ENCODE assay signal across 16 cellular contexts in genomic region chr9:124000784-124001444, GRCh38. TPM values are rescaled to one million over a fixed set of nuclear protein-coding genes. Genes with fewer than 3 reads are reported as not detected.
DNase-seq lines count a peak whose midpoint lies in the region; ATAC-seq, FAIRE-seq and TF ChIP-seq lines count a peak whose summit lies in the region.
"Had no signal": no experiment of that assay in that cellular context is flagged by ENCODE, and none has a peak within 500 bp of the region (broad histone marks: within the 10 kb centered on the region; RNA-seq: fewer than 3 reads in every experiment).

No MANE protein-coding gene starts in this region.

- CTCF ChIA-PET in A549 (lab: Yijun Ruan, JAX) = interaction anchor here (0.9 to 1.0 kb wide), 2 partner anchors 10 to 40 kb away, joined by 3 to 4 read pairs; partner anchors contain the start of gene LHX2
- CTCF ChIA-PET in CD8-positive, alpha-beta T cell (lab: Charles Lee) = interaction anchor here (0.6 to 0.8 kb wide), 2 partner anchors 10 to 406 kb away, joined by 3 read pairs; no protein-coding TSS in a partner anchor
- CTCF ChIA-PET in activated CD8-positive, alpha-beta T cell treated with anti-CD3 and anti-CD28 coated beads, Interleukin-2, amount 10 ng/mL, durations not matched to agents 7 days and 5 days (lab: Charles Lee) = no interaction called here

- ATAC-seq in A549 (peak in 1 of 2 experiments; percentile 7; a peak in 1 of 6 replicates), Right ventricle myocardium inferior (no peak)
- ATAC-seq in CD8-positive, alpha-beta T cell = no peak
- ATAC-seq in activated CD8-positive, alpha-beta T cell treated with anti-CD3 and anti-CD28 coated beads, Interleukin-2, amount 10 ng/mL, durations not matched to agents 7 days and 5 days = no peak

- TF ChIP-seq RAD21 in A549 (conservative IDR thresholded peaks at IDR 0.05 in 1 of 2, IDR thresholded peaks at IDR 0.05 in 1 of 2) = no peak

- in situ Hi-C loops in GM13976 (cut with MboI; ENCODE audit: low sequenced_read_pairs, unreplicated experiment) = loop anchor here (25.0 kb wide), 1 partner anchor 464 kb away; no protein-coding TSS in a partner anchor

- TF ChIP-seq CTCF in A549 (IDR thresholded peaks at IDR 0.05) = no peak
- TF ChIP-seq CTCF in CD8-positive, alpha-beta T cell (IDR thresholded peaks at IDR 0.05) = no peak
- no peak for TF ChIP-seq CTCF in GM13976 (IDR thresholded peaks at IDR 0.05; ENCODE audit: borderline replicate concordance, control extremely low read depth, extremely low read depth, insufficient read depth, missing control alignments)

- no peak for FAIRE-seq in A549 (lab: Jason Lieb, UNC)

- H3K4me3 Mint-ChIP-seq in CD8-positive, alpha-beta T cell = peak overlapping the region; percentile 73
- peak overlapping the region; percentile 29 for H3K4me3 Mint-ChIP-seq in activated CD8-positive, alpha-beta T cell treated with anti-CD3 and anti-CD28 coated beads, Interleukin-2, amount 10 ng/mL, durations not matched to agents 7 days and 5 days

- H3K27ac Mint-ChIP-seq in CD8-positive, alpha-beta T cell = no peak overlapping the region
- H3K27ac Mint-ChIP-seq in activated CD8-positive, alpha-beta T cell treated with anti-CD3 and anti-CD28 coated beads, Interleukin-2, amount 10 ng/mL, durations not matched to agents 7 days and 5 days = no peak overlapping the region

- no peak for TF ChIP-seq POLR2A in A549 (IDR thresholded peaks at IDR 0.05; ENCODE audit: low read length)

- H3K27me3 ChIP-seq in CD8-positive, alpha-beta T cell (ENCODE audit: insufficient read depth, low read length) = peaks cover 48% of the 10 kb centered on the region

- H3K27me3 Mint-ChIP-seq in CD8-positive, alpha-beta T cell (ENCODE audit: low read depth) = peaks cover 80% of the 10 kb centered on the region
- H3K27me3 Mint-ChIP-seq in activated CD8-positive, alpha-beta T cell treated with anti-CD3 and anti-CD28 coated beads, Interleukin-2, amount 10 ng/mL, durations not matched to agents 7 days and 5 days (ENCODE audit: low read depth) = peaks cover 88% of the 10 kb centered on the region

- TF ChIP-seq EP300 in A549 (IDR thresholded peaks at IDR 0.05) = no peak

- no peaks in the 10 kb centered on the region for H3K36me3 Mint-ChIP-seq in CD8-positive, alpha-beta T cell
- no peaks in the 10 kb centered on the region for H3K36me3 Mint-ChIP-seq in activated CD8-positive, alpha-beta T cell treated with anti-CD3 and anti-CD28 coated beads, Interleukin-2, amount 10 ng/mL, durations not matched to agents 7 days and 5 days (ENCODE audit: low read depth)

- H3K4me2 ChIP-seq in A549 = peak overlapping the region; percentile 100; the same call in 1 of the 3 replicates

- WGBS in A549 (ENCODE audit: missing lambda C conversion rate) = 35% methylated on average over 15 of the region's 15 CpGs

- no peaks in the 10 kb centered on the region for H3K9me3 ChIP-seq in A549
- no peaks in the 10 kb centered on the region for H3K9me3 ChIP-seq in CD8-positive, alpha-beta T cell (ENCODE audit: low read length)
- H3K9me3 ChIP-seq: colonic mucosa, sigmoid colon, SJSA1, thyroid gland had no signal

- peaks cover 27% of the 10 kb centered on the region for H3K4me1 Mint-ChIP-seq in CD8-positive, alpha-beta T cell (ENCODE audit: low read depth)
- peaks cover 32% of the 10 kb centered on the region for H3K4me1 Mint-ChIP-seq in activated CD8-positive, alpha-beta T cell treated with anti-CD3 and anti-CD28 coated beads, Interleukin-2, amount 10 ng/mL, durations not matched to agents 7 days and 5 days (ENCODE audit: low read depth)

- H3K36me3 ChIP-seq in CD8-positive, alpha-beta T cell (ENCODE audit: insufficient read depth, low read length) = no peaks in the 10 kb centered on the region
- H3K36me3 ChIP-seq: colonic mucosa, sigmoid colon, SJSA1, thyroid gland had no signal

- no peaks in the 10 kb centered on the region for H3K4me1 ChIP-seq in A549
- peaks cover 27% of the 10 kb centered on the region for H3K4me1 ChIP-seq in CD8-positive, alpha-beta T cell (ENCODE audit: insufficient read depth, low read length)
- H3K4me1 ChIP-seq: colonic mucosa, SJSA1 had no signal

- POLR2A ChIA-PET in A549 (lab: Yijun Ruan, JAX) = no interaction called here
- POLR2A ChIA-PET in CD8-positive, alpha-beta T cell (lab: Charles Lee) = no interaction called here
- POLR2A ChIA-PET in activated CD8-positive, alpha-beta T cell treated with anti-CD3 and anti-CD28 coated beads, Interleukin-2, amount 10 ng/mL, durations not matched to agents 7 days and 5 days (lab: Charles Lee) = no interaction called here

- H3K9me3 Mint-ChIP-seq in CD8-positive, alpha-beta T cell = no peaks in the 10 kb centered on the region
- no peaks in the 10 kb centered on the region for H3K9me3 Mint-ChIP-seq in activated CD8-positive, alpha-beta T cell treated with anti-CD3 and anti-CD28 coated beads, Interleukin-2, amount 10 ng/mL, durations not matched to agents 7 days and 5 days (ENCODE audit: insufficient read depth)

- intact Hi-C loops in CD8-positive, alpha-beta T cell (cut with DNase I, micrococcal nuclease) = no loop called here
- intact Hi-C loops in Right ventricle myocardium inferior (cut with DNase I) = no loop called here

- no peak overlapping the region for H3K4me3 ChIP-seq in A549
- H3K4me3 ChIP-seq in CD8-positive, alpha-beta T cell (ENCODE audit: low read depth, low read length) = no peak overlapping the region
- H3K4me3 ChIP-seq: colonic mucosa, SJSA1, thyroid gland had no signal

- DNase-seq in A549 (ENCODE audit: low read depth in 1 of 2, low spot score in 1 of 2) = no peak
- DNase-seq in CD8-positive, alpha-beta T cell = no peak
- DNase-seq in activated CD8-positive, alpha-beta T cell treated with anti-CD3 and anti-CD28 coated beads, Interleukin-2, amount 10 ng/mL, durations not matched to agents 7 days and 5 days = no peak
- DNase-seq in left kidney (ENCODE audit: low read depth, low spot score) = peak; percentile 16
- no peak for DNase-seq in GM13976 (ENCODE audit: low spot score)
- no peak for DNase-seq in Right ventricle myocardium inferior (ENCODE audit: missing footprints)
- no peak for DNase-seq in NCI-H2081 treated with DMSO at 0.1 percent for 48 hours (lab: John Stamatoyannopoulos, UW)
- no peak for DNase-seq in GM19240 (ENCODE audit: insufficient read length, low spot score)
- DNase-seq: activated CD4-positive, alpha-beta T cell treated with anti-CD3 and anti-CD28 coated beads, Interleukin-2, amount 50 U/mL, for 1 hour; activated naive CD4-positive, alpha-beta T cell treated with anti-CD3 and anti-CD28 coated beads, Interleukin-2, amount 50 U/mL, for 16 hours; colonic mucosa; sigmoid colon; thyroid gland had no signal

- H3K27ac ChIP-seq in A549 = no peak overlapping the region
- no peak overlapping the region for H3K27ac ChIP-seq in CD8-positive, alpha-beta T cell (ENCODE audit: low read depth, low read length)
- H3K27ac ChIP-seq: C4-2B, colonic mucosa, sigmoid colon, SJSA1, thyroid gland had no signal

TF ChIP-seq in A549, 52 proteins besides CTCF, POLR2A, EP300 and RAD21:
- TF ChIP-seq CHD2 (IDR thresholded peaks at IDR 0.05; ENCODE audit: low read length, partially characterized antibody) = no peak
- no peak for TF ChIP-seq HDAC2 (IDR thresholded peaks at IDR 0.05)
- TF ChIP-seq USF2 (IDR thresholded peaks at IDR 0.05) = no peak
- TF ChIP-seq RFX5 (IDR thresholded peaks at IDR 0.05) = no peak
- TF ChIP-seq CBX8 (IDR thresholded peaks at IDR 0.05) = peak; percentile 74; the same call in 1 of the 2 replicates

RNA-seq across cellular contexts. Expression of gene LHX2, which starts 10.7 kb away (rescaled TPM):
- polyA plus RNA-seq in A549 (2011; rRNA removed) (2.4 and 2.9 TPM in 2 replicates), A549 (2017; fragmentation: RNase III; extraction: RNeasy Plus Mini Kit Qiagen cat#74134 plus additional on column Dnase treatment) (4.1 to 4.6 TPM (median 4.4 TPM) in 3 replicates)
- 8.7 and 11.5 TPM in 2 replicates for polyA plus RNA-seq in A549 (2012; cell fraction: cytosol; rRNA removed)
- 11.0 and 12.4 TPM in 2 replicates for polyA plus RNA-seq in A549 (2012; cell fraction: nucleus; rRNA removed)
- polyA minus RNA-seq in A549 (2011; rRNA and poly(A)+ RNA removed) = 2.0 and 4.1 TPM in 2 replicates
- total RNA-seq in CD8-positive, alpha-beta T cell = not detected
- not detected for total RNA-seq in activated CD8-positive, alpha-beta T cell treated with anti-CD3 and anti-CD28 coated beads, Interleukin-2, amount 10 ng/mL, durations not matched to agents 7 days and 5 days
- total RNA-seq in Right ventricle myocardium inferior = not detected
- total RNA-seq: mononuclear cell, thyroid gland had no signal
- polyA plus RNA-seq: sigmoid colon had no signal
